ENCODE assay signal across 8 cellular contexts in genomic region chr12:46383654-46384450, GRCh38. TPM values are rescaled to one million over a fixed set of nuclear protein-coding genes. Genes with fewer than 3 reads are reported as not detected.
A peak's percentile ranks its signal among the peaks of the same experiment; 100 is the strongest.
DNase-seq lines count a peak whose midpoint lies in the region; ATAC-seq and TF ChIP-seq lines count a peak whose summit lies in the region.

No MANE protein-coding gene starts in this region.

- intact Hi-C loops in CD4-positive, alpha-beta memory T cell (cut with micrococcal nuclease) = loop anchor here (1.0 kb wide), 3 partner anchors 12 to 394 kb away; partner anchors contain the start of genes SCAF11 and SLC38A2
- intact Hi-C loops in testis (cut with DNase I; ENCODE audit: low total_unique reads) = loop anchor here (10.0 kb wide), 1 partner anchor 91 kb away; no protein-coding TSS in a partner anchor

- TF ChIP-seq POLR2A in testis (IDR thresholded peaks at IDR 0.05) = no peak

- peak overlapping the region; percentile 83 for H3K27ac ChIP-seq in CD4-positive, alpha-beta memory T cell (ENCODE audit: low read depth, low read length)
- H3K27ac ChIP-seq in testis = peak overlapping the region; percentile 98 to 99

- no peaks in the 10 kb centered on the region for H3K27me3 Mint-ChIP-seq in CD4-positive, alpha-beta memory T cell

- no peaks in the 10 kb centered on the region for H3K9me3 Mint-ChIP-seq in CD4-positive, alpha-beta memory T cell

- peaks cover 0 to 12% of the 10 kb centered on the region in 2 donors for H3K36me3 Mint-ChIP-seq in CD4-positive, alpha-beta memory T cell

- ATAC-seq in GM19372 (IDR thresholded peaks at IDR 0.05; ENCODE audit: low read depth, unreplicated experiment) (peak; percentile 26), HG03521 (IDR thresholded peaks at IDR 0.05; ENCODE audit: unreplicated experiment) (peak; percentile 37)

- WGBS in testis, 2 donors = 0% methylated on average over 15 to 38 of the region's 47 CpGs

- peaks cover 25% of the 10 kb centered on the region for H3K4me1 ChIP-seq in CD4-positive, alpha-beta memory T cell (ENCODE audit: insufficient read depth, low read length)
- H3K4me1 ChIP-seq in testis = peaks cover 29% of the 10 kb centered on the region

- DNase-seq in CD4-positive, alpha-beta memory T cell = peak; percentile 76 to 90 (median 81)
- peak; percentile 92 for DNase-seq in RKO (ENCODE audit: low spot score)
- peak; percentile 41 for DNase-seq in activated gamma-delta T cell treated with anti-CD3 and anti-CD28 coated beads, Interleukin-2, amount 50 U/mL, for 16 hours (ENCODE audit: low read depth)
- DNase-seq in foreskin melanocyte = peak; percentile 74
- peak; percentile 83 for DNase-seq in occipital lobe (lab: John Stamatoyannopoulos, UW)
- DNase-seq in testis = peak; percentile 95

- peak overlapping the region; percentile 87 to 98 (median 97) for H3K27ac Mint-ChIP-seq in CD4-positive, alpha-beta memory T cell

- no peaks in the 10 kb centered on the region for H3K36me3 ChIP-seq in CD4-positive, alpha-beta memory T cell (ENCODE audit: insufficient read depth, low read length)
- H3K36me3 ChIP-seq in testis (ENCODE audit: low read depth, missing control alignments) = no peaks in the 10 kb centered on the region

- POLR2A ChIA-PET in CD4-positive, alpha-beta memory T cell (lab: Charles Lee; ENCODE audit: partially characterized antibody) = interaction anchor here (0.6 to 5.9 kb wide), 18 partner anchors 8 to 394 kb away, joined by 3 to 114 read pairs (median 5); partner anchors contain the start of genes SCAF11, SLC38A1 and SLC38A2

- peak overlapping the region; percentile 82 to 94 (median 90) for H3K4me3 Mint-ChIP-seq in CD4-positive, alpha-beta memory T cell

- H3K4me1 Mint-ChIP-seq in CD4-positive, alpha-beta memory T cell = peaks cover 21 to 37% (median 27%) of the 10 kb centered on the region in 4 donors

- H3K9me3 ChIP-seq in CD4-positive, alpha-beta memory T cell (ENCODE audit: control insufficient read depth in 1 of 2, low read length in 2 of 2) = no peaks in the 10 kb centered on the region
- no peaks in the 10 kb centered on the region for H3K9me3 ChIP-seq in testis

- H3K4me3 ChIP-seq in CD4-positive, alpha-beta memory T cell (ENCODE audit: low read length in 2 of 2) = peak overlapping the region; percentile 26 to 78
- H3K4me3 ChIP-seq in testis = peak overlapping the region; percentile 76 to 86

- CTCF ChIA-PET in CD4-positive, alpha-beta memory T cell (lab: Charles Lee; ENCODE audit: partially characterized antibody) = interaction anchor here (1.0 to 1.4 kb wide), 3 partner anchors 13 to 278 kb away, joined by 3 to 8 read pairs (median 7); no protein-coding TSS in a partner anchor

- H3K27me3 ChIP-seq in CD4-positive, alpha-beta memory T cell (ENCODE audit: insufficient read depth, low read length) = no peaks in the 10 kb centered on the region
- H3K27me3 ChIP-seq in testis = no peaks in the 10 kb centered on the region

- peak in 1 of 3 experiments; percentile 3 for TF ChIP-seq CTCF in testis (IDR thresholded peaks at IDR 0.05)

RNA-seq across cellular contexts. Expression of gene SLC38A2, which starts 11.3 kb away (rescaled TPM):
- total RNA-seq in CD4-positive, alpha-beta memory T cell = 100 to 1,000 TPM; 200 to 208 TPM
- 10 to 100 TPM; 46.8 to 73.6 TPM for polyA plus RNA-seq in CD4-positive, alpha-beta memory T cell
- total RNA-seq in occipital lobe = 259 TPM
- total RNA-seq in testis = 100 to 1,000 TPM; 151 to 220 TPM
- 56.4 TPM for polyA plus RNA-seq in testis (ENCODE audit: insufficient read depth, low read depth, low replicate concordance)

Comparison
In these comparisons a context has a peak if more than half of its experiments do, and no peak if none do; other contexts are left out.
1. Peak in every context shown above with its lines: DNase-seq, ATAC-seq, H3K4me3 ChIP-seq and H3K27ac ChIP-seq.
2. DNase-seq: peak in every context shown above with its lines; median percentile 95 in testis; 92 in RKO; 83 in occipital lobe; 81 in CD4-positive, alpha-beta memory T cell; 74 in foreskin melanocyte; 41 in activated gamma-delta T cell treated with anti-CD3 and anti-CD28 coated beads, Interleukin-2, amount 50 U/mL, for 16 hours.